Comparison of ENCODE assay signal across 15 cellular contexts in the genomic region with DNA sequence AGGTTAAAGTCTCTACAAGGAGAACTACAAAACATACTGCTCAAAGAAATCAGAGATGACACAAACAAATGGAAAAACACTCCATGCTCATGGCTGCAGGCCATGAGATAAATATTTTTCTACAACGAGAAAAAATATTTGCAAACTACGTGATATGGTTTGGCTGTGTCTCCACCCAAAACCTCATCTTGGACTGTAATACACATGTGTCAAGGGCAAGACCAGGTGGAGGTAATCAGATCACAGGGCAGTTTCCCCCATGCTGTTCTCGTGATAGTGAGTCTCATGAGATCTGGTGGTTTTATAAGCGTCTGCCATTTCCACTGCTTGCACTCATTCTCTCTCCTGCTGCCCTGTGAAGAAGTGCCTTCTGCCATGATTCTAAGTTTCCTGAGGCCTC.
"Had no signal": no experiment of that assay in that cellular context is flagged by ENCODE, and none has a peak within 500 bp of the region (broad histone marks: within the 10 kb centered on the region; RNA-seq: fewer than 3 reads in every experiment).

No MANE protein-coding gene starts in this region.

- H3K4me3 ChIP-seq: body of pancreas, heart left ventricle, tibial nerve had no signal

- H3K9me3 Mint-ChIP-seq: effector memory CD8-positive, alpha-beta T cell had no signal

- H3K27ac Mint-ChIP-seq: dendritic cell treated with granulocyte-macrophage colony-stimulating factor and Interleukin-4, amounts not matched to agents 40 ng/mL and 50 ng/mL, for 4 days had no signal

- H3K27ac ChIP-seq: heart left ventricle, neutrophil, parathyroid adenoma, tibial nerve had no signal

- H3K9me3 ChIP-seq: body of pancreas, neutrophil had no signal

- H3K36me3 ChIP-seq: heart left ventricle, neutrophil, tibial nerve had no signal

- ATAC-seq: activated T-cell treated with anti-CD3 and anti-CD28 coated beads, Interleukin-2, amount 50 U/mL, for 4 hours; body of pancreas; effector memory CD8-positive, alpha-beta T cell; heart left ventricle; left lobe of liver; T-helper 17 cell had no signal

- H3K4me3 Mint-ChIP-seq: activated naive CD8-positive, alpha-beta T cell; activated T-cell treated with anti-CD3 and anti-CD28 coated beads, Interleukin-2, amount 50 U/mL, for 4 hours; dendritic cell treated with granulocyte-macrophage colony-stimulating factor and Interleukin-4, amounts not matched to agents 40 ng/mL and 50 ng/mL, for 4 days; effector memory CD8-positive, alpha-beta T cell; T-helper 17 cell had no signal

- H3K27me3 Mint-ChIP-seq: activated naive CD8-positive, alpha-beta T cell; dendritic cell treated with granulocyte-macrophage colony-stimulating factor and Interleukin-4, amounts not matched to agents 40 ng/mL and 50 ng/mL, for 4 days; effector memory CD8-positive, alpha-beta T cell; T-helper 17 cell had no signal

- DNase-seq: activated CD4-positive, CD25-positive, alpha-beta regulatory T cell; activated effector memory CD4-positive, alpha-beta T cell treated with anti-CD3 and anti-CD28 coated beads, Interleukin-2, amount 50 U/mL, for 16 hours; activated T-cell treated with anti-CD3 and anti-CD28 coated beads, Interleukin-2, amount 50 U/mL, for 4 hours; amniotic stem cell; body of pancreas; effector memory CD8-positive, alpha-beta T cell; heart left ventricle; stimulated activated CD4-positive, alpha-beta T cell treated with anti-CD3 and anti-CD28 coated beads, Interleukin-1b, Interleukin-23, amount 100 ng/mL, for 48 hours; T-helper 17 cell had no signal

- H3K27me3 ChIP-seq: body of pancreas, heart left ventricle, neutrophil, tibial nerve had no signal

- H3K9ac ChIP-seq: parathyroid adenoma had no signal
